In genomic region chr22:44628273-44628672, GRCh38 we compare ENCODE assay signal across 19 cellular contexts.
DNase-seq lines count a peak whose midpoint lies in the region; ATAC-seq and TF ChIP-seq lines count a peak whose summit lies in the region.
"Had no signal": no experiment of that assay in that cellular context is flagged by ENCODE, and none has a peak within 500 bp of the region (broad histone marks: within the 10 kb centered on the region; RNA-seq: fewer than 3 reads in every experiment).

No MANE protein-coding gene starts in this region.

- WGBS in neuronal stem cell (ENCODE audit: extremely low coverage in 2 of 2, insufficient read length in 2 of 2, insufficient replicate concordance in 1 of 2), 2 donors, result no CpG with 5 or more reads among the region's 4 CpGs
- 72% methylated on average over 3 of the region's 4 CpGs for WGBS in right lobe of liver (ENCODE audit: insufficient coverage, low coverage, low lambda C conversion rate, missing lambda C conversion rate)

- in situ Hi-C loops in ACHN (cut with HindIII; ENCODE audit: low pct_ligation_motif_present, low pct_unique_long_range_greater_than_20kb, low sequenced_read_pairs), result no loop called here

- no peak overlapping the region for H3K27ac Mint-ChIP-seq in chondrocyte (ENCODE audit: unreplicated experiment)
- H3K27ac Mint-ChIP-seq: B cell; CD8-positive, alpha-beta T cell had no signal

- H3K27me3 Mint-ChIP-seq in chondrocyte (ENCODE audit: low read depth), result peaks cover 14% of the 10 kb centered on the region

- H2BK5ac ChIP-seq in neuronal stem cell (ENCODE audit: low read length), result no peak overlapping the region

- ATAC-seq in right lobe of liver, result no peak
- ATAC-seq: CD8-positive, alpha-beta T cell; HepG2 had no signal

- peaks cover 3% of the 10 kb centered on the region for H3K4me1 Mint-ChIP-seq in chondrocyte (ENCODE audit: low read depth)
- H3K4me1 Mint-ChIP-seq: B cell had no signal

- H3K4me1 ChIP-seq in neuronal stem cell (ENCODE audit: control insufficient read depth in 2 of 2, insufficient read depth in 1 of 2, low read depth in 1 of 2, low read length in 2 of 2) (peaks cover 0 to 11% of the 10 kb centered on the region in 2 donors), right lobe of liver (no peaks in the 10 kb centered on the region)
- H3K4me1 ChIP-seq: HAP-1 had no signal

- no peak overlapping the region for H3K4ac ChIP-seq in neuronal stem cell (ENCODE audit: low read length)

- no peak overlapping the region for H2BK120ac ChIP-seq in neuronal stem cell (ENCODE audit: low read depth, low read length)

- intact Hi-C loops in right lobe of liver (cut with DNase I), result loop anchor here (5.0 to 10.0 kb wide), 3 partner anchors 543 to 636 kb away; no protein-coding TSS in a partner anchor

- peak overlapping the region; percentile 97 for H2BK15ac ChIP-seq in neuronal stem cell (ENCODE audit: low read length)

- no peaks in the 10 kb centered on the region for H3K79me1 ChIP-seq in neuronal stem cell (ENCODE audit: low read depth, low read length)

- H3K18ac ChIP-seq in neuronal stem cell (ENCODE audit: low read length), result peak overlapping the region; percentile 82

- no peak for TF ChIP-seq CTCF in chondrocyte (IDR thresholded peaks at IDR 0.05)
- TF ChIP-seq CTCF in right lobe of liver (IDR thresholded peaks at IDR 0.05), result no peak

- H3K23ac ChIP-seq in neuronal stem cell (ENCODE audit: low read depth, low read length, poor library complexity), result no peak overlapping the region

- H3K27me3 ChIP-seq in neuronal stem cell (ENCODE audit: control insufficient read depth in 3 of 3, insufficient read depth in 3 of 3, low read depth in 1 of 3, low read length in 3 of 3) (peaks cover 0 to 12% (median 2%) of the 10 kb centered on the region in 3 experiments), right lobe of liver (no peaks in the 10 kb centered on the region)
- H3K27me3 ChIP-seq: BLaER1 treated with 17β-estradiol and CSF1 and Interleukin-3, amounts not matched to agents 10 nM and 100 nM had no signal

- peak overlapping the region; percentile 21 for H3K14ac ChIP-seq in neuronal stem cell (ENCODE audit: low read length)

- peak overlapping the region in 1 of 2 donors; percentile 8 for H3K4me3 ChIP-seq in neuronal stem cell (ENCODE audit: low read length in 2 of 2)
- no peak overlapping the region for H3K4me3 ChIP-seq in right lobe of liver
- H3K4me3 ChIP-seq: BLaER1 treated with 17β-estradiol and CSF1 and Interleukin-3, amounts not matched to agents 10 nM and 100 nM; GM23248; HAP-1 had no signal

- H3K9me3 Mint-ChIP-seq in chondrocyte (ENCODE audit: low read depth), result peaks cover 7% of the 10 kb centered on the region

- peaks cover 0 to 3% of the 10 kb centered on the region in 2 donors for H3K9me3 ChIP-seq in neuronal stem cell (replicated peaks in 1 of 2; ENCODE audit: control insufficient read depth in 2 of 2, insufficient read depth in 1 of 2, low read depth in 1 of 2, low read length in 2 of 2)
- H3K9me3 ChIP-seq in right lobe of liver, result no peaks in the 10 kb centered on the region
- H3K9me3 ChIP-seq: HAP-1 had no signal

- H3K36me3 Mint-ChIP-seq in chondrocyte (ENCODE audit: low read depth), result peaks cover 5% of the 10 kb centered on the region
- H3K36me3 Mint-ChIP-seq: CD8-positive, alpha-beta T cell had no signal

- DNase-seq in activated T-cell treated with anti-CD3 and anti-CD28 coated beads, Interleukin-2, amount 50 U/mL, for 1 hour, result peak; percentile 17
- DNase-seq in activated T-cell treated with anti-CD3 and anti-CD28 coated beads for 4 hours, result no peak
- DNase-seq in chondrocyte (ENCODE audit: low spot score), result peak; percentile 82
- DNase-seq in neuronal stem cell (ENCODE audit: low spot score), result no peak
- no peak for DNase-seq in right lobe of liver
- DNase-seq in NK-92 (lab: John Stamatoyannopoulos, UW; ENCODE audit: unreplicated experiment), result no peak
- no peak for DNase-seq in ACHN
- DNase-seq: 8988T; Calu3; CD8-positive, alpha-beta T cell; DMS 273 treated with DMSO at 0.1 percent for 48 hours; DMS53; DND-41; EL; GM23248 had no signal

- no peak overlapping the region for H3K4me3 Mint-ChIP-seq in chondrocyte (ENCODE audit: unreplicated experiment)
- H3K4me3 Mint-ChIP-seq: B cell; CD8-positive, alpha-beta T cell had no signal

- H3K9ac ChIP-seq in neuronal stem cell (ENCODE audit: low read depth, low read length, poor library complexity), result no peak overlapping the region
- H3K9ac ChIP-seq: BLaER1 treated with 17β-estradiol and CSF1 and Interleukin-3, amounts not matched to agents 10 nM and 100 nM; GM23248 had no signal

- peak overlapping the region; percentile 43 for H4K8ac ChIP-seq in neuronal stem cell (ENCODE audit: low read depth, low read length)

- H3K27ac ChIP-seq in neuronal stem cell (replicated peaks; ENCODE audit: low read length), result no peak overlapping the region
- H3K27ac ChIP-seq in right lobe of liver, result no peak overlapping the region
- H3K27ac ChIP-seq: BLaER1 treated with 17β-estradiol and CSF1 and Interleukin-3, amounts not matched to agents 10 nM and 100 nM; GM23248 had no signal

- H2AFZ ChIP-seq in neuronal stem cell (ENCODE audit: low read length), result no peak overlapping the region
- H2AFZ ChIP-seq: GM23248 had no signal

- peak overlapping the region; percentile 79 for H2AK5ac ChIP-seq in neuronal stem cell (ENCODE audit: low read depth, low read length)

- no peaks in the 10 kb centered on the region for H3K36me3 ChIP-seq in neuronal stem cell (replicated peaks in 1 of 2; ENCODE audit: control insufficient read depth in 2 of 2, insufficient read depth in 2 of 2, low read length in 2 of 2)
- no peaks in the 10 kb centered on the region for H3K36me3 ChIP-seq in right lobe of liver
- H3K36me3 ChIP-seq: BLaER1 treated with 17β-estradiol and CSF1 and Interleukin-3, amounts not matched to agents 10 nM and 100 nM; HAP-1 had no signal

- H2BK12ac ChIP-seq in neuronal stem cell (ENCODE audit: low read length), result peak overlapping the region; percentile 16

- no peak for TF ChIP-seq POLR2A in right lobe of liver (IDR thresholded peaks at IDR 0.05)

- no peak overlapping the region for H4K91ac ChIP-seq in neuronal stem cell (ENCODE audit: low read depth, low read length, poor library complexity)

- H3K4me2 ChIP-seq in neuronal stem cell (ENCODE audit: insufficient read depth, low read length, poor library complexity, severe bottlenecking), result no peak overlapping the region

Comparison
In these comparisons a context has a peak if more than half of its experiments do, and no peak if none do; other contexts are left out.
1. DNase-seq: peak in activated T-cell treated with anti-CD3 and anti-CD28 coated beads, Interleukin-2, amount 50 U/mL, for 1 hour (single experiment) and chondrocyte (single experiment); none in activated T-cell treated with anti-CD3 and anti-CD28 coated beads for 4 hours (single experiment), neuronal stem cell (single experiment), right lobe of liver (0 of 3), NK-92 (single experiment) and ACHN (single experiment).